In the genomic region with DNA sequence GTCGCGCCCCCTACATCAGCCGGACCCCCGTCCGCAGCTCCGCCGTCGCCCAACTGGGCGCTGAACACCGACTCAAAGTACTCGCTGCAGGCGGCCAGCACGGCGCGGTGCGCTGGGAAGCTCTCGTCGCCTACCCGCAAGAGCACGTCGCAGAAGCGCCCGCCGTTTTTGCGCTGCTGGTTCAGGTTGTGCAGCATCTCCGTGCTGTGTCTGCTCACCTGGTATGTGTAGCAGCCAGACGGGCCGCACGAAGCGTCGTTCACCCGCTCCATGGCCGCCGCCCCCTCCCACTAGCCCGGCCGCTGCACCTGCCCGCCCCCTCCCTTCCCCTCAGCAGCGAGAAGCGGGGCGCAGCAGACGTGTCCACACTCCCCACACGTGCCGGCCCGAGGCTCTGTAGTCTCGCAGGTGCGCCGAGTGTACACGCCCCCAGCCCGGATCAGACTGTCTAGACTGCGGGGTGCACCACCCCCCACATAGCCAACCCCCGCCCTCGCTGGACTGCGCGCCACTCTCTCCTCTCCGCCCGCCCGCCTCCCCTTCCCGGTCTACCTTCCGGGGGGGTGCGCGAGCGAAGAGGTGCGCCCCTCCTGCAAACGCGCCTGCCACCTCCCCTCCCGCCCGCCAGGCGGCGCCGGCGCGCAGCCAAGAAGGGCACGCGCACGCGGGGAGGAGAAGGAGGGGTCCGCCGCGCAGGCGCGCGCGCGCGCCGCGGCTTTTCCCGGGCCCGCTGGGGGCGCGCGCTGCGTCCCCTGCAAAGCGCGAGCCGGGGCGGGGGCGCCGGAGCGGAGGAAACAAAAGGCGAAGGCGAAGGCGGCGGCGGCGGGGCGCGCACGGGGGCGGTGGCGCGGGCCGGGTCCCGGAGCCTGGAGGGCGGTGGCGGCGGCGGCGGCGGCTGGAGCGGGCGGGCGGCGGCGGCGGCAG, we compare ENCODE assay signal across 8 cellular contexts. TPM values are rescaled to one million over a fixed set of nuclear protein-coding genes. Genes with fewer than 3 reads are reported as not detected.
DNase-seq lines count a peak whose midpoint lies in the region; ATAC-seq and TF ChIP-seq lines count a peak whose summit lies in the region.

No MANE protein-coding gene starts in this region.

- no peak for TF ChIP-seq POLR2A in esophagus muscularis mucosa (IDR thresholded peaks at IDR 0.05; ENCODE audit: low read depth)

- peak overlapping the region; percentile 95 for H3K27ac Mint-ChIP-seq in CD4-positive, alpha-beta T cell

- no peaks in the 10 kb centered on the region for H3K27me3 ChIP-seq in CD4-positive, alpha-beta T cell (ENCODE audit: control insufficient read depth, insufficient read depth, low read length)
- H3K27me3 ChIP-seq in PC-3 (ENCODE audit: low read length), result no peaks in the 10 kb centered on the region
- no peaks in the 10 kb centered on the region for H3K27me3 ChIP-seq in esophagus muscularis mucosa

- peak overlapping the region; percentile 85 for H3K4me2 ChIP-seq in PC-3 (ENCODE audit: low read length)

- H3K36me3 ChIP-seq in PC-3 (ENCODE audit: low read depth, low read length) (peaks cover 8% of the 10 kb centered on the region), esophagus muscularis mucosa (peaks cover 0 to 32% (median 25%) of the 10 kb centered on the region in 4 donors)

- CTCF ChIA-PET in CD4-positive, alpha-beta T cell (lab: Charles Lee), result interaction anchor here (1.0 to 1.1 kb wide), 2 partner anchors 53 kb away, joined by 5 to 6 read pairs; partner anchors contain the start of genes DRG1 and PIK3IP1
- CTCF ChIA-PET in PC-3 (lab: Charles Lee), result no interaction called here

- H3K9me3 Mint-ChIP-seq in CD4-positive, alpha-beta T cell, result no peaks in the 10 kb centered on the region
- no peaks in the 10 kb centered on the region for H3K9me3 Mint-ChIP-seq in activated T-cell treated with anti-CD3 and anti-CD28 coated beads, Interleukin-2, amount 50 U/mL, for 4 hours

- H3K4me3 ChIP-seq in PC-3 (ENCODE audit: low read length) (peak overlapping the region; percentile 82), esophagus muscularis mucosa (peak overlapping the region; percentile 57 to 79 (median 70))

- DNase-seq in CD4-positive, alpha-beta T cell, result peak; percentile 84 to 93 (median 88)
- peak; percentile 95 for DNase-seq in HuH-7.5 (ENCODE audit: low spot score)
- peak; percentile 82 for DNase-seq in PC-3
- DNase-seq in activated T-cell treated with anti-CD3 and anti-CD28 coated beads, Interleukin-2, amount 50 U/mL, for 4 hours, result peak; percentile 85
- DNase-seq in esophagus muscularis mucosa (ENCODE audit: extremely low spot score), result no peak
- peak; percentile 87 for DNase-seq in myocyte (ENCODE audit: low read depth)
- peak; percentile 69 to 85 for DNase-seq in stimulated activated CD8-positive, alpha-beta memory T cell treated with anti-CD3 and anti-CD28 coated beads, Interleukin-7, amount 100 ng/mL, for 4 hours (ENCODE audit: low read depth in 2 of 2)

- 0 out of 2 replicates have a peak overlapping the region, but pooled peaks have one; percentile 13 for H2AFZ ChIP-seq in PC-3 (ENCODE audit: low read length)

- peaks cover 55% of the 10 kb centered on the region for H3K79me2 ChIP-seq in PC-3 (ENCODE audit: low read length)

- intact Hi-C loops in CD4-positive, alpha-beta T cell (cut with DNase I, micrococcal nuclease), result loop anchor here (1.0 to 5.0 kb wide), 12 partner anchors 52 to 1463 kb away; partner anchors contain the start of genes EIF4ENIF1 (in 2 of the 2), MTMR3 (in 1 of the 2), RNF185 (in 1 of the 2) and SELENOM (in 1 of the 2)
- intact Hi-C loops in PC-3 (cut with micrococcal nuclease) (loop anchor here (1.0 to 5.0 kb wide), 2 partner anchors 54 to 147 kb away; partner anchors contain the start of gene DRG1), esophagus muscularis mucosa (cut with DNase I) (loop anchor here (2.0 to 10.0 kb wide), 2 partner anchors 53 to 279 kb away; partner anchors contain the start of gene DRG1)

- POLR2A ChIA-PET in CD4-positive, alpha-beta T cell (lab: Charles Lee), result interaction anchor here (0.6 to 5.6 kb wide), 24 partner anchors 8 to 710 kb away, joined by 3 to 181 read pairs (median 6); partner anchors contain the start of genes DRG1, PIK3IP1, PISD and PRR14L
- POLR2A ChIA-PET in PC-3 (lab: Charles Lee; ENCODE audit: unreplicated experiment), result interaction anchor here (0.6 to 0.7 kb wide), 2 partner anchors 24 to 53 kb away, joined by 3 to 4 read pairs; partner anchors contain the start of gene PIK3IP1

- no peaks in the 10 kb centered on the region for H3K9me3 ChIP-seq in CD4-positive, alpha-beta T cell (ENCODE audit: control insufficient read depth, low read length)
- H3K9me3 ChIP-seq in PC-3 (ENCODE audit: low read length) (no peaks in the 10 kb centered on the region), esophagus muscularis mucosa (no peaks in the 10 kb centered on the region)

- peak; percentile 69 for ATAC-seq in CD4-positive, alpha-beta T cell (ENCODE audit: poor library complexity)
- ATAC-seq in GM19463 (IDR thresholded peaks at IDR 0.05; ENCODE audit: unreplicated experiment), result peak; percentile 49
- ATAC-seq in PC-3, result peak; percentile 19
- peak; percentile 63 for ATAC-seq in activated T-cell treated with anti-CD3 and anti-CD28 coated beads, Interleukin-2, amount 50 U/mL, for 4 hours

- no peak for TF ChIP-seq EP300 in esophagus muscularis mucosa (IDR thresholded peaks at IDR 0.05)

- H3K27me3 Mint-ChIP-seq in CD4-positive, alpha-beta T cell, result no peaks in the 10 kb centered on the region
- H3K27me3 Mint-ChIP-seq in activated T-cell treated with anti-CD3 and anti-CD28 coated beads, Interleukin-2, amount 50 U/mL, for 4 hours (ENCODE audit: low read depth), result no peaks in the 10 kb centered on the region

- H3K4me1 Mint-ChIP-seq in CD4-positive, alpha-beta T cell (ENCODE audit: low read depth), result peaks cover 54% of the 10 kb centered on the region
- peaks cover 45% of the 10 kb centered on the region for H3K4me1 Mint-ChIP-seq in activated T-cell treated with anti-CD3 and anti-CD28 coated beads, Interleukin-2, amount 50 U/mL, for 4 hours (ENCODE audit: low read depth)

- peak; percentile 73 for TF ChIP-seq CTCF in CD4-positive, alpha-beta T cell (IDR thresholded peaks at IDR 0.05)
- peak; percentile 59 for TF ChIP-seq CTCF in PC-3 (conservative IDR thresholded peaks at IDR 0.05; ENCODE audit: low read depth, low read length)
- TF ChIP-seq CTCF in esophagus muscularis mucosa (IDR thresholded peaks at IDR 0.05), result peak; percentile 84 to 89 (median 89)

- no peaks in the 10 kb centered on the region for H3K9me2 ChIP-seq in PC-3 (replicated peaks; ENCODE audit: low read length)

- H3K27ac ChIP-seq in CD4-positive, alpha-beta T cell (ENCODE audit: low read depth, low read length), result peak overlapping the region; percentile 69
- H3K27ac ChIP-seq in PC-3 (ENCODE audit: low read length), result peak overlapping the region; percentile 36; the same call in 1 of the 2 replicates
- H3K27ac ChIP-seq in esophagus muscularis mucosa (replicated peaks in 1 of 4), result peak overlapping the region; percentile 82 to 88 (median 86)

- H3K9ac ChIP-seq in PC-3 (ENCODE audit: low read length), result peak overlapping the region; percentile 67

- WGBS in esophagus muscularis mucosa, result 4% methylated on average over 24 of the region's 126 CpGs

- H3K4me1 ChIP-seq in PC-3 (ENCODE audit: insufficient read depth, low read length), result peaks cover 31% of the 10 kb centered on the region
- H3K4me1 ChIP-seq in esophagus muscularis mucosa, result peaks cover 38 to 70% (median 51%) of the 10 kb centered on the region in 4 donors

- BruUV-seq in PC-3 (replicated peaks; lab: Mats Ljungman, UMichigan), result no TSS peak

- H3F3A ChIP-seq in PC-3 (ENCODE audit: low read length, unreplicated experiment), result no peaks in the 10 kb centered on the region

- peak overlapping the region; percentile 97 for H3K4me3 Mint-ChIP-seq in CD4-positive, alpha-beta T cell
- H3K4me3 Mint-ChIP-seq in activated T-cell treated with anti-CD3 and anti-CD28 coated beads, Interleukin-2, amount 50 U/mL, for 4 hours, result peak overlapping the region; percentile 86

- peaks cover 7% of the 10 kb centered on the region; the same call in 1 of the 2 replicates for H4K20me1 ChIP-seq in PC-3 (ENCODE audit: low read length)

- H3K36me3 Mint-ChIP-seq in CD4-positive, alpha-beta T cell (ENCODE audit: low read depth), result peaks cover 51% of the 10 kb centered on the region
- peaks cover 13% of the 10 kb centered on the region for H3K36me3 Mint-ChIP-seq in activated T-cell treated with anti-CD3 and anti-CD28 coated beads, Interleukin-2, amount 50 U/mL, for 4 hours (ENCODE audit: insufficient read depth)

RNA-seq across cellular contexts. Expression of gene PATZ1, which starts 0.6 kb away (rescaled TPM):
- total RNA-seq in CD4-positive, alpha-beta T cell, result 10 to 100 TPM; 54.4 to 58.3 TPM
- total RNA-seq in PC-3 (2014; rRNA removed) (31.3 and 40.7 TPM in 2 replicates), esophagus muscularis mucosa (10 to 100 TPM; 12.9 to 20.6 (median 17.0) TPM), myocyte (8.8 and 11.6 TPM in 2 replicates)
- total RNA-seq in activated T-cell treated with anti-CD3 and anti-CD28 coated beads, Interleukin-2, amount 50 U/mL, for 4 hours, result 10 to 100 TPM; 33.7 to 42.7 (median 41.4) TPM
- 9.9 TPM for polyA plus RNA-seq in myocyte (2012)

RNA-seq across cellular contexts. Expression of gene PIK3IP1, which starts 53.3 kb away (rescaled TPM):
- 1,000 to 10,000 TPM; 1,063 to 1,072 TPM for total RNA-seq in CD4-positive, alpha-beta T cell
- 1.5 and 1.9 TPM in 2 replicates for total RNA-seq in PC-3 (2014; rRNA removed)
- total RNA-seq in activated T-cell treated with anti-CD3 and anti-CD28 coated beads, Interleukin-2, amount 50 U/mL, for 4 hours, result 1 to 10 TPM; 7.3 to 8.6 (median 7.9) TPM
- 10 to 100 TPM; 34.5 to 49.1 (median 39.8) TPM for total RNA-seq in esophagus muscularis mucosa
- 10.9 and 16.0 TPM in 2 replicates for total RNA-seq in myocyte
- polyA plus RNA-seq in myocyte (2012), result 33.3 TPM

RNA-seq across cellular contexts. Expression of gene DRG1, which starts 53.8 kb away (rescaled TPM):
- 10 to 100 TPM; 57.3 to 72.8 TPM for total RNA-seq in CD4-positive, alpha-beta T cell
- total RNA-seq in PC-3 (2014; rRNA removed) (32.1 and 49.9 TPM in 2 replicates), esophagus muscularis mucosa (10 to 100 TPM; 38.3 to 61.0 (median 53.0) TPM), myocyte (101 and 143 TPM in 2 replicates)
- total RNA-seq in activated T-cell treated with anti-CD3 and anti-CD28 coated beads, Interleukin-2, amount 50 U/mL, for 4 hours, result 100 to 1,000 TPM in 2 of 3 donors, 10 to 100 TPM in 1; 99.2 to 109 (median 106) TPM
- 63.2 TPM for polyA plus RNA-seq in myocyte (2012)

Comparison
In these comparisons a context has a peak if more than half of its experiments do, and no peak if none do; other contexts are left out.
1. ATAC-seq: peak in every context shown above with its lines; median percentile 69 in CD4-positive, alpha-beta T cell; 63 in activated T-cell treated with anti-CD3 and anti-CD28 coated beads, Interleukin-2, amount 50 U/mL, for 4 hours; 49 in GM19463; 19 in PC-3.
2. H3K27ac ChIP-seq: peak in every context shown above with its lines; median percentile 86 in esophagus muscularis mucosa; 69 in CD4-positive, alpha-beta T cell; 36 in PC-3.
3. RNA of gene PIK3IP1, which starts 53.3 kb away (total RNA-seq): 1,063 to 1,072 TPM in CD4-positive, alpha-beta T cell; 34.5 to 49.1 TPM in esophagus muscularis mucosa, 10.9 to 16.0 TPM in myocyte, 7.3 to 8.6 TPM in activated T-cell treated with anti-CD3 and anti-CD28 coated beads, Interleukin-2, amount 50 U/mL, for 4 hours and 1.5 to 1.9 TPM in PC-3; every median in the first group is over 10 times any median in the second.
4. Peak in every context shown above with its lines, with median percentiles within 50 percentile points of each other: CTCF ChIP-seq.